ENCODE assay signal across 1 cellular context in genomic region chr1:30823969-30824735, GRCh38.
A peak's percentile ranks its signal among the peaks of the same experiment; 100 is the strongest.
TF ChIP-seq lines count a peak whose summit lies in the region.

No MANE protein-coding gene starts in this region.

TF ChIP-seq in K562, 482 proteins besides CTCF, POLR2A, EP300 and RAD21 (continued from another document and continues in another):
- no peak for TF ChIP-seq HMGXB4 (CRISPR knock-in tag; IDR thresholded peaks at IDR 0.05)
- no peak for TF ChIP-seq SMARCA5 (IDR thresholded peaks at IDR 0.05)
- no peak for TF ChIP-seq E4F1 (CRISPR knock-in tag; IDR thresholded peaks at IDR 0.05; ENCODE audit: borderline replicate concordance)
- peak; percentile 58; the same call in 1 of the 2 replicates for TF ChIP-seq ZKSCAN1 (IDR thresholded peaks at IDR 0.05; ENCODE audit: low read depth, low read length)
- TF ChIP-seq DACH1 (IDR thresholded peaks at IDR 0.05; ENCODE audit: partially characterized antibody): peak; percentile 57
- peak; percentile 23; the same call in 1 of the 2 replicates for TF ChIP-seq ETV1 (tag; conservative IDR thresholded peaks at IDR 0.05; ENCODE audit: low read depth)
- TF ChIP-seq ARID1B (IDR thresholded peaks at IDR 0.05): peak; percentile 94
- TF ChIP-seq CGGBP1 (CRISPR knock-in tag; IDR thresholded peaks at IDR 0.05): 0 out of 2 replicates have a peak, but pooled peaks have one; percentile 36
- TF ChIP-seq ZNF24 (IDR thresholded peaks at IDR 0.05): peak; percentile 68; the same call in 1 of the 2 replicates
- TF ChIP-seq SAP30 (IDR thresholded peaks at IDR 0.05; ENCODE audit: borderline replicate concordance, insufficient read depth, low read depth, low read length, poor library complexity, severe bottlenecking): peak; percentile 58
- TF ChIP-seq MXI1 (IDR thresholded peaks at IDR 0.05; ENCODE audit: low read depth, low read length): peak; percentile 79; the same call in 1 of the 2 replicates
- peak; percentile 52 for TF ChIP-seq TBP (optimal IDR thresholded peaks at IDR 0.05; ENCODE audit: low read depth, low read length)
- TF ChIP-seq KAT8 (IDR thresholded peaks at IDR 0.05; ENCODE audit: low read depth): no peak
- TF ChIP-seq ZBTB43 (CRISPR knock-in tag; IDR thresholded peaks at IDR 0.05): no peak
- TF ChIP-seq HMG20A (CRISPR knock-in tag; conservative IDR thresholded peaks at IDR 0.05): no peak
- peak in 1 of 2 experiments; percentile 96; a peak in 2 of 4 replicates for TF ChIP-seq MLLT1 (IDR thresholded peaks at IDR 0.05)
- TF ChIP-seq ASH1L (IDR thresholded peaks at IDR 0.05; ENCODE audit: borderline replicate concordance, low read depth, partially characterized antibody): peak; percentile 66
- TF ChIP-seq ZBTB26 (CRISPR knock-in tag; IDR thresholded peaks at IDR 0.05): peak; percentile 92
- TF ChIP-seq ZNF165 (CRISPR knock-in tag; IDR thresholded peaks at IDR 0.05; ENCODE audit: borderline replicate concordance): peak; percentile 18; the same call in 1 of the 2 replicates
- peak; percentile 64; the same call in 1 of the 2 replicates for TF ChIP-seq E2F1 (CRISPR knock-in tag; IDR thresholded peaks at IDR 0.05)
- TF ChIP-seq GATAD2A (IDR thresholded peaks at IDR 0.05): peak; percentile 76; the same call in 1 of the 2 replicates
- peak; percentile 31 to 60; a peak in 1 of 4 replicates for TF ChIP-seq KDM1A (IDR thresholded peaks at IDR 0.05)
- TF ChIP-seq SRF (CRISPR knock-in tag; IDR thresholded peaks at IDR 0.05): peak; percentile 53 to 94; a peak in 3 of 4 replicates
- no peak for TF ChIP-seq SRSF7 (optimal IDR thresholded peaks at IDR 0.05; ENCODE audit: low read depth, low read length)
- no peak for TF ChIP-seq IRF2 (CRISPR knock-in tag; IDR thresholded peaks at IDR 0.05)
- TF ChIP-seq ZMIZ1 (IDR thresholded peaks at IDR 0.05; ENCODE audit: low read depth in 2 of 2, low read length in 2 of 2): peak in 1 of 2 experiments; percentile 67; a peak in 1 of 4 replicates
- peak; percentile 68; the same call in 1 of the 2 replicates for TF ChIP-seq GABPB1 (CRISPR knock-in tag; IDR thresholded peaks at IDR 0.05)
- 0 out of 2 replicates have a peak, but pooled peaks have one; percentile 20 for TF ChIP-seq RHOXF2B (CRISPR knock-in tag; conservative IDR thresholded peaks at IDR 0.05)
- TF ChIP-seq CEBPB (tag; IDR thresholded peaks at IDR 0.05): peak; percentile 40
- 0 out of 2 replicates have a peak, but pooled peaks have one; percentile 68 for TF ChIP-seq ZFPM2 (CRISPR knock-in tag; IDR thresholded peaks at IDR 0.05)
- no peak for TF ChIP-seq BRD4 (IDR thresholded peaks at IDR 0.05)
- TF ChIP-seq NCOR1 (IDR thresholded peaks at IDR 0.05): no peak; the same call in 1 of the 2 replicates
- no peak for TF ChIP-seq SRSF3 (IDR thresholded peaks at IDR 0.05; ENCODE audit: insufficient read depth, low read length)
- peak; percentile 66; the same call in 1 of the 2 replicates for TF ChIP-seq ZNF766 (CRISPR knock-in tag; conservative IDR thresholded peaks at IDR 0.05)
- TF ChIP-seq TCF15 (CRISPR knock-in tag; IDR thresholded peaks at IDR 0.05): no peak
- no peak for TF ChIP-seq HNRNPK (IDR thresholded peaks at IDR 0.05; ENCODE audit: low read depth, low read length, poor library complexity, severe bottlenecking)
- no peak for TF ChIP-seq ETS2 (tag; IDR thresholded peaks at IDR 0.05; ENCODE audit: borderline replicate concordance, poor library complexity, severe bottlenecking)
